ENCODE assay signal across 8 cellular contexts in genomic region chr4:10115657-10116624, GRCh38. TPM values are rescaled to one million over a fixed set of nuclear protein-coding genes. Genes with fewer than 3 reads are reported as not detected.
DNase-seq lines count a peak whose midpoint lies in the region; ATAC-seq and TF ChIP-seq lines count a peak whose summit lies in the region.

No MANE protein-coding gene starts in this region.

- H3K4me2 ChIP-seq in neural progenitor cell, result peak overlapping the region; percentile 92

- no peaks in the 10 kb centered on the region for H3K9me3 Mint-ChIP-seq in activated T-cell treated with anti-CD3 and anti-CD28 coated beads, Interleukin-2, amount 50 U/mL, for 4 hours
- H3K9me3 Mint-ChIP-seq in neural progenitor cell, result no peaks in the 10 kb centered on the region

- ATAC-seq in HG02884 (IDR thresholded peaks at IDR 0.05; ENCODE audit: unreplicated experiment) (peak; percentile 28), upper lobe of right lung (peak; percentile 51)
- peak; percentile 41 to 47 for ATAC-seq in activated T-cell treated with anti-CD3 and anti-CD28 coated beads, Interleukin-2, amount 50 U/mL, for 4 hours

- no peaks in the 10 kb centered on the region for H3K27me3 ChIP-seq in esophagus squamous epithelium
- no peaks in the 10 kb centered on the region for H3K27me3 ChIP-seq in neural progenitor cell
- H3K27me3 ChIP-seq in upper lobe of right lung, result no peaks in the 10 kb centered on the region

- H4K20me1 ChIP-seq in neural progenitor cell (ENCODE audit: low read depth), result peaks cover 50% of the 10 kb centered on the region

- peaks cover 39 to 68% (median 42%) of the 10 kb centered on the region in 3 donors for H3K4me1 ChIP-seq in esophagus squamous epithelium
- peaks cover 18% of the 10 kb centered on the region for H3K4me1 ChIP-seq in neural progenitor cell
- H3K4me1 ChIP-seq in upper lobe of right lung, result peaks cover 60% of the 10 kb centered on the region

- intact Hi-C loops in esophagus squamous epithelium (cut with DNase I) (no loop called here), upper lobe of right lung (cut with DNase I) (no loop called here)

- WGBS in esophagus squamous epithelium, 2 donors, result 4 to 10% methylated on average over 14 to 20 of the region's 87 CpGs

- H3F3A ChIP-seq in neural progenitor cell (ENCODE audit: low read depth), result peaks cover 5% of the 10 kb centered on the region

- peak overlapping the region; percentile 98 for H3K27ac Mint-ChIP-seq in neural progenitor cell

- peak in 1 of 4 donors; percentile 50 for TF ChIP-seq POLR2A in esophagus squamous epithelium (IDR thresholded peaks at IDR 0.05)

- H3K27ac ChIP-seq in esophagus squamous epithelium (peak overlapping the region; percentile 98 to 99 (median 98)), neural progenitor cell (peak overlapping the region; percentile 95), upper lobe of right lung (peak overlapping the region; percentile 98)

- H3K9me3 ChIP-seq in esophagus squamous epithelium (no peaks in the 10 kb centered on the region), neural progenitor cell (ENCODE audit: low read depth) (no peaks in the 10 kb centered on the region), upper lobe of right lung (no peaks in the 10 kb centered on the region)

- H2AFZ ChIP-seq in neural progenitor cell (replicated peaks), result no peak overlapping the region

- peak overlapping the region; percentile 81 for H3K9ac ChIP-seq in neural progenitor cell

- H3K36me3 ChIP-seq in esophagus squamous epithelium (peaks cover 12 to 46% (median 26%) of the 10 kb centered on the region in 3 donors), neural progenitor cell (no peaks in the 10 kb centered on the region), upper lobe of right lung (peaks cover 47% of the 10 kb centered on the region)

- H3K4me1 Mint-ChIP-seq in activated T-cell treated with anti-CD3 and anti-CD28 coated beads, Interleukin-2, amount 50 U/mL, for 4 hours (ENCODE audit: low read depth), result peaks cover 73% of the 10 kb centered on the region
- peaks cover 38% of the 10 kb centered on the region for H3K4me1 Mint-ChIP-seq in neural progenitor cell

- H3K27me3 Mint-ChIP-seq in activated T-cell treated with anti-CD3 and anti-CD28 coated beads, Interleukin-2, amount 50 U/mL, for 4 hours (ENCODE audit: low read depth), result no peaks in the 10 kb centered on the region
- H3K27me3 Mint-ChIP-seq in neural progenitor cell (ENCODE audit: insufficient read depth, low read depth), result peaks cover 11% of the 10 kb centered on the region

- DNase-seq in SHP77 (lab: John Stamatoyannopoulos, UW) (peak; percentile 3 to 20), SHP77 treated with DMSO at 0.1 percent for 48 hours (lab: John Stamatoyannopoulos, UW) (no peak), NCI-H510A treated with DMSO at 0.1 percent for 48 hours (lab: John Stamatoyannopoulos, UW) (peak; percentile 32), esophagus squamous epithelium (lab: John Stamatoyannopoulos, UW) (peak; percentile 55), neural progenitor cell (ENCODE audit: low spot score) (peak; percentile 56), upper lobe of right lung (peak; percentile 85)
- DNase-seq in activated T-cell treated with anti-CD3 and anti-CD28 coated beads, Interleukin-2, amount 50 U/mL, for 4 hours, result peak; percentile 63

- H3K4me3 ChIP-seq in esophagus squamous epithelium (peak overlapping the region; percentile 80 to 95 (median 87)), neural progenitor cell (peak overlapping the region; percentile 79), upper lobe of right lung (peak overlapping the region; percentile 85)

- peaks cover 36% of the 10 kb centered on the region for H3K36me3 Mint-ChIP-seq in activated T-cell treated with anti-CD3 and anti-CD28 coated beads, Interleukin-2, amount 50 U/mL, for 4 hours (ENCODE audit: insufficient read depth)
- H3K36me3 Mint-ChIP-seq in neural progenitor cell, result peaks cover 26% of the 10 kb centered on the region

- TF ChIP-seq CTCF in esophagus squamous epithelium (IDR thresholded peaks at IDR 0.05) (no peak), neural progenitor cell (IDR thresholded peaks at IDR 0.05) (no peak), upper lobe of right lung (IDR thresholded peaks at IDR 0.05) (no peak)

- peak overlapping the region; percentile 97 for H3K4me3 Mint-ChIP-seq in activated T-cell treated with anti-CD3 and anti-CD28 coated beads, Interleukin-2, amount 50 U/mL, for 4 hours
- H3K4me3 Mint-ChIP-seq in neural progenitor cell, result peak overlapping the region; percentile 94

- H3K79me2 ChIP-seq in neural progenitor cell (ENCODE audit: low read depth), result peaks cover 53% of the 10 kb centered on the region

RNA-seq across cellular contexts. Expression of gene WDR1, which starts 0.7 kb away (rescaled TPM):
- 100 to 1,000 TPM; 291 to 356 (median 334) TPM for total RNA-seq in activated T-cell treated with anti-CD3 and anti-CD28 coated beads, Interleukin-2, amount 50 U/mL, for 4 hours
- total RNA-seq in esophagus squamous epithelium (100 to 1,000 TPM; 131 to 203 (median 171) TPM), neural progenitor cell (ENCODE audit: low replicate concordance) (83.1 and 125 TPM in 2 replicates), upper lobe of right lung (234 TPM)
